Comparison of ENCODE assay signal across 14 cellular contexts in the genomic region with DNA sequence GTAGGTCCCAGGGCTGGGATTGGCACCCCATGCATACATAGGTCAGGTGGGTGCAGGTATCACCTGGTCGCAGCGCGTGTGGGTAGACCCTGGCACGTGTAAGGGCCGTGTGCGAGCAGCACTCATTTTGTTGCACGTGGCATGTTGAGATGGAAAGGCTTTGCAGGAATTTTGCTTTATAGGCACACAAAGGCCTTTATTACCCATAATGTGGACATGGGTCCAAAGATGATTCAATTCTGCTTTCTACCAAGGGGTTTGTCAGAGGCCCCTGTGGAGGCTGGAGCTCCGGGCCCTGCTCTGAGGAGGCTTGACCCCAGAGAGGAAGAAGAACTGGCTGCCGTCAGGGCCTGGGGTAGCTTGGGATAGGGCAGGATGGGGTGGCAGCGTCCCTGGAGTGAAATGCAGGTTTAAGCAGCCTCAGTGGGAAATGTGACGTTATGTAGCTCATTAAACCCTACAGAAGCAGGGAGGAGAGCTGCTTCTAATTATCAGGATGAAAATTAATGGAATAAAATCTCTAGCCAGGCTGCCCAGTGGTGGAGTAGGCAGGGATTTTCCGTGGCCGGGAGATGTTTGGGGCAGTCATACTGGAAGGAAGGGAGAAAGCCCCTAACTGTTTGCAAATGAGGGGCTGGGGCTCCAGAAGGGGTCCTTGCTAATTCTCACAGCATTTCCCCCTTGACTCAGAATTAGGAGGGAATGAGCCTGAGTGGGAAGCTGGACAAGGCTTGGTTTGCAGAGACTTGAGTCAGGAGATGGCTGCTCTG.
DNase-seq lines count a peak whose midpoint lies in the region; ATAC-seq and TF ChIP-seq lines count a peak whose summit lies in the region.
"Had no signal": no experiment of that assay in that cellular context is flagged by ENCODE, and none has a peak within 500 bp of the region (broad histone marks: within the 10 kb centered on the region; RNA-seq: fewer than 3 reads in every experiment).

No MANE protein-coding gene starts in this region.

- TF ChIP-seq RAD21 in IMR-90 (IDR thresholded peaks at IDR 0.05; ENCODE audit: low read length), result no peak

- H3K56ac ChIP-seq in IMR-90 (ENCODE audit: extremely low read depth, insufficient read depth, low read length), result 0 out of 2 replicates have a peak overlapping the region, but pooled peaks have one; percentile 29

- H3K27me3 ChIP-seq in IMR-90 (ENCODE audit: control insufficient read depth, insufficient read depth, low read length) (no peaks in the 10 kb centered on the region), RWPE2 (ENCODE audit: insufficient read depth, poor library complexity, severe bottlenecking) (no peaks in the 10 kb centered on the region), esophagus squamous epithelium (no peaks in the 10 kb centered on the region), stomach (no peaks in the 10 kb centered on the region)
- H3K27me3 ChIP-seq: BE2C had no signal

- H4K5ac ChIP-seq in IMR-90 (ENCODE audit: low read depth, low read length), result peak overlapping the region; percentile 27

- H3K9ac ChIP-seq in IMR-90 (ENCODE audit: low read depth, low read length), result no peak overlapping the region

- POLR2A ChIA-PET in IMR-90 (lab: Charles Lee; ENCODE audit: unreplicated experiment), result interaction anchor here (0.6 kb wide), 1 partner anchor 938 kb away, joined by 4 read pairs; no protein-coding TSS in a partner anchor

- H4K8ac ChIP-seq in IMR-90 (ENCODE audit: low read depth in 2 of 2, low read length in 2 of 2), result peak overlapping the region in 1 of 2 experiments; percentile 92; a peak in 3 of 4 replicates

- in situ Hi-C loops in IMR-90 (cut with MboI; ENCODE audit: low sequenced_read_pairs), result no loop called here

- ATAC-seq in IMR-90 (ENCODE audit: low read depth) (no peak), RWPE2 (ENCODE audit: low read depth) (no peak), GM19035 (IDR thresholded peaks at IDR 0.05; ENCODE audit: unreplicated experiment) (no peak)

- CTCF ChIA-PET in IMR-90 (lab: Yijun Ruan, JAX), result interaction anchor here (0.8 kb wide), 1 partner anchor 9 kb away, joined by 3 read pairs; no protein-coding TSS in a partner anchor

- DNase-seq in IMR-90, result no peak
- DNase-seq in RWPE2 (ENCODE audit: low spot score), result no peak
- DNase-seq in esophagus squamous epithelium (lab: John Stamatoyannopoulos, UW), result no peak
- no peak for DNase-seq in stomach
- DNase-seq in iPS-NIHi11 (ENCODE audit: low spot score), result no peak
- no peak for DNase-seq in MV-4-11 (lab: John Stamatoyannopoulos, UW)
- DNase-seq: BE2C; CD4-positive, alpha-beta memory T cell; DMS153; DMS79 treated with DMSO at 0.1 percent for 48 hours; EL had no signal

- TF ChIP-seq CTCF in IMR-90 (conservative IDR thresholded peaks at IDR 0.05; ENCODE audit: low read depth, low read length) (no peak), RWPE2 (IDR thresholded peaks at IDR 0.05; ENCODE audit: poor library complexity, severe bottlenecking) (no peak), esophagus squamous epithelium (IDR thresholded peaks at IDR 0.05) (no peak), stomach (IDR thresholded peaks at IDR 0.05) (no peak)

- H3K27ac ChIP-seq in IMR-90 (ENCODE audit: insufficient read depth, low read length), result peak overlapping the region; percentile 99; the same call in 1 of the 2 replicates
- peak overlapping the region; percentile 92 for H3K27ac ChIP-seq in RWPE2 (ENCODE audit: poor library complexity, severe bottlenecking)
- peak overlapping the region; percentile 91 to 96 (median 95) for H3K27ac ChIP-seq in esophagus squamous epithelium
- H3K27ac ChIP-seq in stomach, result peak overlapping the region in 3 of 5 donors; percentile 71 to 85 (median 85)
- H3K27ac ChIP-seq: C4-2B had no signal

- peak overlapping the region; percentile 98 for H3K18ac ChIP-seq in IMR-90 (ENCODE audit: low read depth, low read length)

- TF ChIP-seq POLR2A in IMR-90 (IDR thresholded peaks at IDR 0.05; ENCODE audit: low read depth, low read length) (no peak), esophagus squamous epithelium (IDR thresholded peaks at IDR 0.05) (no peak), stomach (IDR thresholded peaks at IDR 0.05) (no peak)

- peak overlapping the region; percentile 98 for H2BK120ac ChIP-seq in IMR-90 (ENCODE audit: low read depth, low read length)

- no TSS peak for BruUV-seq in IMR-90 (replicated peaks; lab: Mats Ljungman, UMichigan)

- H3K36me3 ChIP-seq in IMR-90 (ENCODE audit: control insufficient read depth, insufficient read depth, low read length), result no peaks in the 10 kb centered on the region
- H3K36me3 ChIP-seq in RWPE2 (ENCODE audit: low read depth), result no peaks in the 10 kb centered on the region
- H3K36me3 ChIP-seq in esophagus squamous epithelium, result no peaks in the 10 kb centered on the region
- H3K36me3 ChIP-seq in stomach, result no peaks in the 10 kb centered on the region
- H3K36me3 ChIP-seq: BE2C, HAP-1 had no signal

- peaks cover 54% of the 10 kb centered on the region for H3K9me1 ChIP-seq in IMR-90 (ENCODE audit: insufficient read depth, low read length)

- intact Hi-C loops in IMR-90 (cut with micrococcal nuclease) (loop anchor here (5.0 kb wide), 1 partner anchor 50 kb away; no protein-coding TSS in a partner anchor), esophagus squamous epithelium (cut with DNase I) (loop anchor here (10.0 kb wide), 1 partner anchor 103 kb away; a partner anchor contains a TSS), stomach (cut with DNase I; ENCODE audit: low total_unique reads) (no loop called here)

- dilution Hi-C loops in IMR-90 (cut with HindIII; ENCODE audit: low sequenced_read_pairs, unreplicated experiment), result no loop called here

- H4K20me1 ChIP-seq in IMR-90 (ENCODE audit: insufficient read depth, low read length), result no peaks in the 10 kb centered on the region

- H3K23ac ChIP-seq in IMR-90 (ENCODE audit: low read depth, low read length), result peak overlapping the region; percentile 93

- H2AK5ac ChIP-seq in IMR-90 (ENCODE audit: low read depth, low read length), result peak overlapping the region; percentile 99; the same call in 1 of the 2 replicates

- H3K14ac ChIP-seq in IMR-90 (replicated peaks; ENCODE audit: low read depth, low read length), result peak overlapping the region; percentile 95

- peak overlapping the region; percentile 99 for H4K91ac ChIP-seq in IMR-90 (ENCODE audit: insufficient read depth, low read depth, low read length)

- H2BK5ac ChIP-seq in IMR-90 (ENCODE audit: low read depth, low read length, poor library complexity, severe bottlenecking), result no peak overlapping the region

- H3K79me1 ChIP-seq in IMR-90 (ENCODE audit: low read depth in 1 of 2, low read length in 2 of 2), result peaks cover 0 to 24% of the 10 kb centered on the region in 2 experiments; a peak in 2 of 4 replicates

- H3K4me3 ChIP-seq in IMR-90 (ENCODE audit: insufficient read depth, low read depth, low read length) (no peak overlapping the region), RWPE2 (ENCODE audit: severe bottlenecking) (no peak overlapping the region), esophagus squamous epithelium (no peak overlapping the region), stomach (no peak overlapping the region)
- H3K4me3 ChIP-seq: HAP-1 had no signal

- WGBS in IMR-90 (ENCODE audit: extremely low coverage in 2 of 2, insufficient read length in 1 of 2), 2 experiments, result 100% methylated on average over 1 of the region's 13 CpGs; no CpG with 5 or more reads in 1 of the 2 experiments
- WGBS in esophagus squamous epithelium, 2 donors, result 89 to 90% methylated on average over 9 to 11 of the region's 13 CpGs
- WGBS in stomach, 5 donors, result 87 to 93% (median 92%) methylated on average over 13 of the region's 13 CpGs

- H2AK9ac ChIP-seq in IMR-90 (replicated peaks; ENCODE audit: low read depth, low read length, poor library complexity), result no peak overlapping the region

- peak overlapping the region; percentile 99 for H2BK20ac ChIP-seq in IMR-90 (ENCODE audit: low read depth, low read length)

- peak overlapping the region; percentile 87; the same call in 2 of the 3 replicates for H2BK15ac ChIP-seq in IMR-90 (ENCODE audit: low read depth, low read length)

- H3K4me1 ChIP-seq in IMR-90 (ENCODE audit: control insufficient read depth, insufficient read depth, low read length) (peaks cover 44% of the 10 kb centered on the region), RWPE2 (ENCODE audit: insufficient read depth, poor library complexity, severe bottlenecking) (peaks cover 65% of the 10 kb centered on the region), esophagus squamous epithelium (peaks cover 65 to 99% (median 72%) of the 10 kb centered on the region in 3 donors), stomach (peaks cover 0 to 55% (median 40%) of the 10 kb centered on the region in 4 donors)
- H3K4me1 ChIP-seq: HAP-1 had no signal

- peak overlapping the region; percentile 99 for H3K4ac ChIP-seq in IMR-90 (ENCODE audit: low read depth, low read length)

- TF ChIP-seq EP300 in stomach (IDR thresholded peaks at IDR 0.05), result no peak

- H3K9me3 ChIP-seq in IMR-90 (ENCODE audit: control insufficient read depth, insufficient read depth, low read length), result no peaks in the 10 kb centered on the region
- H3K9me3 ChIP-seq in RWPE2 (ENCODE audit: severe bottlenecking), result no peaks in the 10 kb centered on the region
- no peaks in the 10 kb centered on the region for H3K9me3 ChIP-seq in esophagus squamous epithelium
- H3K9me3 ChIP-seq in stomach, result no peaks in the 10 kb centered on the region
- H3K9me3 ChIP-seq: BE2C, HAP-1 had no signal

- H3K4me2 ChIP-seq in IMR-90 (ENCODE audit: low read depth, low read length), result no peak overlapping the region

- H2AFZ ChIP-seq in IMR-90 (replicated peaks; ENCODE audit: low read length, poor library complexity), result no peak overlapping the region

TF ChIP-seq in IMR-90, 13 proteins besides CTCF, POLR2A, EP300 and RAD21:
- TF ChIP-seq CHD1 (IDR thresholded peaks at IDR 0.05; ENCODE audit: low read depth, low read length) (no peak), FOS (IDR thresholded peaks at IDR 0.05; ENCODE audit: low read depth, low read length) (no peak), MAFK (IDR thresholded peaks at IDR 0.05; ENCODE audit: low read depth, low read length) (no peak)
